In genomic region chr10:79127151-79127961, GRCh38 we compare ENCODE assay signal across 9 cellular contexts. TPM values are rescaled to one million over a fixed set of nuclear protein-coding genes. Genes with fewer than 3 reads are reported as not detected.
DNase-seq lines count a peak whose midpoint lies in the region; ATAC-seq and TF ChIP-seq lines count a peak whose summit lies in the region.
"Had no signal": no experiment of that assay in that cellular context is flagged by ENCODE, and none has a peak within 500 bp of the region (broad histone marks: within the 10 kb centered on the region; RNA-seq: fewer than 3 reads in every experiment).

No MANE protein-coding gene starts in this region.

- H3K4me1 Mint-ChIP-seq in Caco-2 (ENCODE audit: low read depth, unreplicated experiment) (peaks cover 14% of the 10 kb centered on the region), neural progenitor cell (peaks cover 73% of the 10 kb centered on the region)
- H3K4me1 Mint-ChIP-seq in activated T-cell treated with anti-CD3 and anti-CD28 coated beads, Interleukin-2, amount 50 U/mL, for 72 hours (ENCODE audit: low read depth): peaks cover 4% of the 10 kb centered on the region

- H3K36me3 Mint-ChIP-seq in Caco-2 (ENCODE audit: insufficient read depth, unreplicated experiment): peaks cover 11% of the 10 kb centered on the region
- H3K36me3 Mint-ChIP-seq in neural progenitor cell: peaks cover 6% of the 10 kb centered on the region
- H3K36me3 Mint-ChIP-seq in activated T-cell treated with anti-CD3 and anti-CD28 coated beads, Interleukin-2, amount 50 U/mL, for 72 hours (ENCODE audit: insufficient read depth in 2 of 2): no peaks in the 10 kb centered on the region

- POLR2A ChIA-PET in Caco-2 (lab: Charles Lee): interaction anchor here (0.6 kb wide), 1 partner anchor 68 kb away, joined by 4 read pairs; no protein-coding TSS in a partner anchor

- H3K4me3 Mint-ChIP-seq in Caco-2 (ENCODE audit: unreplicated experiment) (no peak overlapping the region), neural progenitor cell (no peak overlapping the region)
- H3K4me3 Mint-ChIP-seq in activated T-cell treated with anti-CD3 and anti-CD28 coated beads, Interleukin-2, amount 50 U/mL, for 72 hours: no peak overlapping the region
- H3K4me3 Mint-ChIP-seq: stimulated activated naive CD8-positive, alpha-beta T cell treated with anti-CD3 and anti-CD28 coated beads, Interleukin-15, Interleukin-2, amounts not matched to agents 100 ng/mL and 50 ng/mL, for 24 hours had no signal

- H3K4me2 ChIP-seq in neural progenitor cell: no peak overlapping the region

- H3K79me2 ChIP-seq in neural progenitor cell (ENCODE audit: low read depth): peaks cover 12% of the 10 kb centered on the region

- DNase-seq in Caco-2 (peak; percentile 91 to 94), NCI-H146 (lab: John Stamatoyannopoulos, UW) (peak; percentile 63), dermis microvascular lymphatic vessel endothelial cell (ENCODE audit: low read depth in 2 of 2) (peak; percentile 49 to 72), neural progenitor cell (ENCODE audit: low spot score) (peak; percentile 54)
- DNase-seq in activated T-cell treated with anti-CD3 and anti-CD28 coated beads, Interleukin-2, amount 50 U/mL, for 72 hours: no peak

- H3K4me1 ChIP-seq in Caco-2 (peaks cover 31% of the 10 kb centered on the region), neural progenitor cell (peaks cover 53% of the 10 kb centered on the region)

- H4K20me1 ChIP-seq in neural progenitor cell (ENCODE audit: low read depth): peaks cover 98% of the 10 kb centered on the region

- intact Hi-C loops in Caco-2 (cut with micrococcal nuclease; ENCODE audit: unreplicated experiment): loop anchor here (1.0 to 2.0 kb wide), 2 partner anchors 57 to 68 kb away; no protein-coding TSS in a partner anchor

- H3K27me3 Mint-ChIP-seq in Caco-2 (ENCODE audit: insufficient read depth, unreplicated experiment): no peaks in the 10 kb centered on the region
- peaks cover 6% of the 10 kb centered on the region for H3K27me3 Mint-ChIP-seq in neural progenitor cell (ENCODE audit: insufficient read depth, low read depth)
- H3K27me3 Mint-ChIP-seq in activated T-cell treated with anti-CD3 and anti-CD28 coated beads, Interleukin-2, amount 50 U/mL, for 72 hours (ENCODE audit: low read depth): no peaks in the 10 kb centered on the region
- H3K27me3 Mint-ChIP-seq: stimulated activated naive CD8-positive, alpha-beta T cell treated with anti-CD3 and anti-CD28 coated beads, Interleukin-15, Interleukin-2, amounts not matched to agents 100 ng/mL and 50 ng/mL, for 24 hours had no signal

- H3K27ac Mint-ChIP-seq in Caco-2 (ENCODE audit: unreplicated experiment): peak overlapping the region; percentile 48
- H3K27ac Mint-ChIP-seq in neural progenitor cell: no peak overlapping the region
- H3K27ac Mint-ChIP-seq in activated T-cell treated with anti-CD3 and anti-CD28 coated beads, Interleukin-2, amount 50 U/mL, for 72 hours: no peak overlapping the region
- H3K27ac Mint-ChIP-seq: stimulated activated naive CD8-positive, alpha-beta T cell treated with anti-CD3 and anti-CD28 coated beads, Interleukin-15, Interleukin-2, amounts not matched to agents 100 ng/mL and 50 ng/mL, for 24 hours had no signal

- H3K27ac ChIP-seq in neural progenitor cell: no peak overlapping the region

- H3K36me3 ChIP-seq in Caco-2 (ENCODE audit: control insufficient read depth, insufficient read depth, low read length) (peaks cover 3% of the 10 kb centered on the region), neural progenitor cell (no peaks in the 10 kb centered on the region)

- CTCF ChIA-PET in Caco-2 (lab: Charles Lee): interaction anchor here (0.6 to 2.9 kb wide), 6 partner anchors 21 to 539 kb away, joined by 3 to 11 read pairs (median 4); no protein-coding TSS in a partner anchor

- H3K27me3 ChIP-seq in Caco-2 (replicated peaks; ENCODE audit: control insufficient read depth, insufficient read depth, low read length): no peaks in the 10 kb centered on the region
- no peaks in the 10 kb centered on the region for H3K27me3 ChIP-seq in neural progenitor cell

- H3K9me3 Mint-ChIP-seq in Caco-2 (ENCODE audit: unreplicated experiment): no peaks in the 10 kb centered on the region
- H3K9me3 Mint-ChIP-seq in neural progenitor cell: no peaks in the 10 kb centered on the region
- no peaks in the 10 kb centered on the region for H3K9me3 Mint-ChIP-seq in activated T-cell treated with anti-CD3 and anti-CD28 coated beads, Interleukin-2, amount 50 U/mL, for 72 hours
- H3K9me3 Mint-ChIP-seq: stimulated activated naive CD8-positive, alpha-beta T cell treated with anti-CD3 and anti-CD28 coated beads, Interleukin-15, Interleukin-2, amounts not matched to agents 100 ng/mL and 50 ng/mL, for 24 hours had no signal

- H3K4me3 ChIP-seq in Caco-2 (ENCODE audit: low read depth, low read length): no peak overlapping the region
- no peak overlapping the region for H3K4me3 ChIP-seq in neural progenitor cell

- H3K9ac ChIP-seq in neural progenitor cell: no peak overlapping the region

- no peaks in the 10 kb centered on the region for H3K9me3 ChIP-seq in Caco-2
- H3K9me3 ChIP-seq in neural progenitor cell (ENCODE audit: low read depth): no peaks in the 10 kb centered on the region

- TF ChIP-seq CTCF in Caco-2 (IDR thresholded peaks at IDR 0.05; ENCODE audit: insufficient read depth in 1 of 2, low read depth in 1 of 2, low read length in 1 of 2, severe bottlenecking in 1 of 2, unreplicated experiment in 1 of 2) (peak in 1 of 2 experiments; percentile 23), neural progenitor cell (IDR thresholded peaks at IDR 0.05) (no peak)

- no peak overlapping the region for H2AFZ ChIP-seq in neural progenitor cell (replicated peaks)

- peaks cover 41% of the 10 kb centered on the region for H3F3A ChIP-seq in neural progenitor cell (ENCODE audit: low read depth)

- no peak for ATAC-seq in GM21737 (IDR thresholded peaks at IDR 0.05; ENCODE audit: unreplicated experiment)
- ATAC-seq in HG02798 (IDR thresholded peaks at IDR 0.05; ENCODE audit: poor library complexity, unreplicated experiment): no peak
- no peak for ATAC-seq in activated T-cell treated with anti-CD3 and anti-CD28 coated beads, Interleukin-2, amount 50 U/mL, for 72 hours (replicated peaks in 1 of 2)
- ATAC-seq in GM21381 (IDR thresholded peaks at IDR 0.05; ENCODE audit: unreplicated experiment): no peak

- BruUV-seq in Caco-2 (replicated peaks; lab: Mats Ljungman, UMichigan): no TSS peak

RNA-seq across cellular contexts. Expression of gene ZMIZ1, which starts 58.6 kb away (rescaled TPM):
- 42.3 and 43.7 TPM in 2 replicates for total RNA-seq in Caco-2 (2022)
- 11.0 and 26.4 TPM in 2 replicates for total RNA-seq in dermis microvascular lymphatic vessel endothelial cell
- 5.8 and 12.3 TPM in 2 replicates for total RNA-seq in neural progenitor cell (ENCODE audit: low replicate concordance)
- 10 to 100 TPM; 30.6 to 37.8 TPM for total RNA-seq in activated T-cell treated with anti-CD3 and anti-CD28 coated beads, Interleukin-2, amount 50 U/mL, for 72 hours

Comparison
In these comparisons a context has a peak if more than half of its experiments do, and no peak if none do; other contexts are left out.
1. DNase-seq: peak in Caco-2 (2 of 2), NCI-H146 (single experiment), dermis microvascular lymphatic vessel endothelial cell (2 of 2) and neural progenitor cell (single experiment); none in activated T-cell treated with anti-CD3 and anti-CD28 coated beads, Interleukin-2, amount 50 U/mL, for 72 hours (0 of 2).